ENCODE assay signal across 1 cellular context in genomic region chrX:146449243-146449642, GRCh38.
TF ChIP-seq lines count a peak whose summit lies in the region.

No MANE protein-coding gene starts in this region.

TF ChIP-seq in liver, 16 proteins besides CTCF, POLR2A, EP300 and RAD21 (continued from another document):
- TF ChIP-seq YY1 (IDR thresholded peaks at IDR 0.05) (peak; percentile 33), RXRA (IDR thresholded peaks at IDR 0.05) (peak; percentile 62 to 68), ATF3 (IDR thresholded peaks at IDR 0.05) (no peak), JUND (IDR thresholded peaks at IDR 0.05) (peak in 1 of 2 donors; percentile 20), HNF4G (IDR thresholded peaks at IDR 0.05) (no peak), TAF1 (conservative IDR thresholded peaks at IDR 0.05) (no peak), MAX (IDR thresholded peaks at IDR 0.05) (peak; percentile 14), FOXA2 (IDR thresholded peaks at IDR 0.05) (no peak), FOXA1 (IDR thresholded peaks at IDR 0.05) (no peak), SP1 (IDR thresholded peaks at IDR 0.05) (peak; percentile 66), EGR1 (IDR thresholded peaks at IDR 0.05; ENCODE audit: low read depth in 2 of 2) (no peak), GABPA (IDR thresholded peaks at IDR 0.05 in 1 of 2, conservative IDR thresholded peaks at IDR 0.05 in 1 of 2) (no peak), ZBTB33 (IDR thresholded peaks at IDR 0.05) (no peak)
TF ChIP-seq in liver: peak in this region for 6.
